19 cellular contexts compared by ENCODE assay signal in genomic region chr12:8916154-8916553, GRCh38. TPM values are rescaled to one million over a fixed set of nuclear protein-coding genes. Genes with fewer than 3 reads are reported as not detected.
DNase-seq lines count a peak whose midpoint lies in the region; ATAC-seq, FAIRE-seq and TF ChIP-seq lines count a peak whose summit lies in the region.
"Had no signal": no experiment of that assay in that cellular context is flagged by ENCODE, and none has a peak within 500 bp of the region (broad histone marks: within the 10 kb centered on the region; RNA-seq: fewer than 3 reads in every experiment).

No MANE protein-coding gene starts in this region.

- no peak overlapping the region for H2AFZ ChIP-seq in astrocyte (ENCODE audit: low read depth, low read length)

- H3K4me3 ChIP-seq in BLaER1 (no peak overlapping the region; the same call in 1 of the 2 replicates), HEK293 (ENCODE audit: low read depth, low read length) (no peak overlapping the region), astrocyte (ENCODE audit: insufficient read depth, low read depth, low read length) (no peak overlapping the region), iPS-15b (ENCODE audit: low read depth, low read length) (peak overlapping the region; percentile 98)

- TF ChIP-seq CTCF in HEK293 (tag by site-specific recombination; IDR thresholded peaks at IDR 0.05) (no peak), astrocyte (IDR thresholded peaks at IDR 0.05; ENCODE audit: insufficient read depth, low read depth, low read length) (no peak)

- no peak for FAIRE-seq in astrocyte (lab: Jason Lieb, UNC)

- H4K20me1 ChIP-seq in BLaER1, result no peaks in the 10 kb centered on the region
- peaks cover 6% of the 10 kb centered on the region for H4K20me1 ChIP-seq in astrocyte (ENCODE audit: insufficient read depth, low read length)

- H3K27me3 ChIP-seq in BLaER1 (no peaks in the 10 kb centered on the region), astrocyte (ENCODE audit: insufficient read depth, low read length) (no peaks in the 10 kb centered on the region), iPS-15b (ENCODE audit: control insufficient read depth, insufficient read depth, low read length) (no peaks in the 10 kb centered on the region)

- H3K9me3 ChIP-seq in BLaER1 (no peaks in the 10 kb centered on the region), HEK293 (ENCODE audit: control insufficient read depth, insufficient read depth, low read depth, low read length) (no peaks in the 10 kb centered on the region), astrocyte (ENCODE audit: insufficient read depth, low read depth, low read length) (no peaks in the 10 kb centered on the region), iPS-15b (ENCODE audit: control insufficient read depth, insufficient read depth, low read length) (no peaks in the 10 kb centered on the region)

- H3K9ac ChIP-seq in BLaER1, result no peak overlapping the region
- peak overlapping the region; percentile 72 for H3K9ac ChIP-seq in astrocyte (ENCODE audit: low read length)
- H3K9ac ChIP-seq in iPS-15b (ENCODE audit: low read depth, low read length), result peak overlapping the region; percentile 88

- CTCF ChIA-PET in HEK293 (lab: Yijun Ruan, JAX), result interaction anchor here (1.0 to 5.1 kb wide), 3 partner anchors 26 to 134 kb away, joined by 3 to 21 read pairs (median 8); no protein-coding TSS in a partner anchor

- no peak overlapping the region for H3K4me3 Mint-ChIP-seq in astrocyte (ENCODE audit: unreplicated experiment)
- H3K4me3 Mint-ChIP-seq in activated T-helper 17 cell treated with anti-CD3 and anti-CD28 coated beads, Interleukin-2, amount 50 U/mL, for 72 hours, result no peak overlapping the region
- H3K4me3 Mint-ChIP-seq: activated B cell treated with CpG ODN at 0.5 μM for 24 hours; activated naive CD8-positive, alpha-beta T cell treated with anti-CD3 and anti-CD28 coated beads, Interleukin-2, amount 50 U/mL, for 24 hours had no signal

- peaks cover 15% of the 10 kb centered on the region for H3K4me1 Mint-ChIP-seq in astrocyte (ENCODE audit: low read depth, unreplicated experiment)
- H3K4me1 Mint-ChIP-seq in activated T-helper 17 cell treated with anti-CD3 and anti-CD28 coated beads, Interleukin-2, amount 50 U/mL, for 72 hours, result peaks cover 7% of the 10 kb centered on the region

- POLR2A ChIA-PET in HEK293 (lab: Yijun Ruan, JAX), result interaction anchor here (2.7 kb wide), 1 partner anchor 33 kb away, joined by 21 read pairs; the partner anchor contains the start of gene M6PR

- H3K36me3 ChIP-seq in BLaER1 (peaks cover 32% of the 10 kb centered on the region), HEK293 (ENCODE audit: control insufficient read depth in 2 of 2, insufficient read depth in 1 of 2, low read length in 2 of 2) (peaks cover 17 to 22% of the 10 kb centered on the region in 2 experiments), astrocyte (ENCODE audit: insufficient read depth, low read length) (no peaks in the 10 kb centered on the region), iPS-15b (ENCODE audit: control insufficient read depth, insufficient read depth, low read length) (peaks cover 23% of the 10 kb centered on the region)

- no peak overlapping the region for H3K27ac Mint-ChIP-seq in astrocyte (ENCODE audit: unreplicated experiment)
- H3K27ac Mint-ChIP-seq in activated T-helper 17 cell treated with anti-CD3 and anti-CD28 coated beads, Interleukin-2, amount 50 U/mL, for 72 hours, result no peak overlapping the region
- H3K27ac Mint-ChIP-seq: activated B cell treated with CpG ODN at 0.5 μM for 24 hours; activated naive CD8-positive, alpha-beta T cell treated with anti-CD3 and anti-CD28 coated beads, Interleukin-2, amount 50 U/mL, for 24 hours had no signal

- peaks cover 8% of the 10 kb centered on the region for H3K36me3 Mint-ChIP-seq in astrocyte (ENCODE audit: low read depth, unreplicated experiment)
- H3K36me3 Mint-ChIP-seq in activated T-helper 17 cell treated with anti-CD3 and anti-CD28 coated beads, Interleukin-2, amount 50 U/mL, for 72 hours (ENCODE audit: low read depth), result peaks cover 13% of the 10 kb centered on the region

- no peak for DNase-seq in astrocyte (ENCODE audit: low read depth)
- DNase-seq in NCI-H526 treated with DMSO at 0.1 percent for 48 hours (lab: John Stamatoyannopoulos, UW), result no peak
- no peak for DNase-seq in activated CD8-positive, alpha-beta memory T cell treated with anti-CD3 and anti-CD28 coated beads for 24 hours
- no peak for DNase-seq in Ammon's horn (ENCODE audit: low spot score)
- DNase-seq: activated B cell treated with CpG ODN at 0.5 μM for 24 hours; activated naive CD8-positive, alpha-beta T cell treated with anti-CD3 and anti-CD28 coated beads, Interleukin-2, amount 50 U/mL, for 24 hours; effector CD8-positive, alpha-beta T cell; HCEC 1CT; left cardiac atrium; NCI-H187 treated with DMSO at 0.1 percent for 48 hours; NK-92 treated with Interleukin-12 subunit alpha and Interleukin-12 subunit beta, amount 100 ng/mL, for 24 hours; nucleus accumbens; stimulated activated CD4-positive, alpha-beta T cell treated with anti-CD3 and anti-CD28 coated beads, Interleukin-1b, Interleukin-23, amount 100 ng/mL, for 48 hours; T-helper 2 cell had no signal

- H3K27me3 Mint-ChIP-seq in astrocyte (ENCODE audit: low read depth, unreplicated experiment), result no peaks in the 10 kb centered on the region
- H3K27me3 Mint-ChIP-seq in activated T-helper 17 cell treated with anti-CD3 and anti-CD28 coated beads, Interleukin-2, amount 50 U/mL, for 72 hours, result no peaks in the 10 kb centered on the region
- H3K27me3 Mint-ChIP-seq: activated B cell treated with CpG ODN at 0.5 μM for 24 hours; activated naive CD8-positive, alpha-beta T cell treated with anti-CD3 and anti-CD28 coated beads, Interleukin-2, amount 50 U/mL, for 24 hours had no signal

- H3K4me1 ChIP-seq in BLaER1 (peaks cover 44% of the 10 kb centered on the region), HEK293 (ENCODE audit: control insufficient read depth, insufficient read depth, low read length) (peaks cover 13% of the 10 kb centered on the region), astrocyte (ENCODE audit: insufficient read depth, low read length) (peaks cover 11% of the 10 kb centered on the region), iPS-15b (ENCODE audit: control insufficient read depth, insufficient read depth, low read length) (peaks cover 16% of the 10 kb centered on the region)

- peaks cover 30% of the 10 kb centered on the region for H3K79me2 ChIP-seq in astrocyte (ENCODE audit: insufficient read depth, low read length)

- ATAC-seq in activated T-helper 17 cell treated with anti-CD3 and anti-CD28 coated beads, Interleukin-2, amount 50 U/mL, for 72 hours (replicated peaks), result no peak
- ATAC-seq: activated naive CD8-positive, alpha-beta T cell treated with anti-CD3 and anti-CD28 coated beads, Interleukin-2, amount 50 U/mL, for 24 hours; left cardiac atrium; sciatic nerve had no signal

- H3K27ac ChIP-seq in BLaER1 (no peak overlapping the region), HEK293 (ENCODE audit: extremely low read depth, low read depth, low read length) (no peak overlapping the region), astrocyte (ENCODE audit: low read depth, low read length) (no peak overlapping the region)

- H3K4me2 ChIP-seq in BLaER1, result peak overlapping the region; percentile 86
- H3K4me2 ChIP-seq in astrocyte (ENCODE audit: low read length), result peak overlapping the region; percentile 93

- no peaks in the 10 kb centered on the region for H3K9me3 Mint-ChIP-seq in astrocyte (ENCODE audit: unreplicated experiment)
- H3K9me3 Mint-ChIP-seq in activated T-helper 17 cell treated with anti-CD3 and anti-CD28 coated beads, Interleukin-2, amount 50 U/mL, for 72 hours, result no peaks in the 10 kb centered on the region
- H3K9me3 Mint-ChIP-seq: activated B cell treated with CpG ODN at 0.5 μM for 24 hours; activated naive CD8-positive, alpha-beta T cell treated with anti-CD3 and anti-CD28 coated beads, Interleukin-2, amount 50 U/mL, for 24 hours had no signal

TF ChIP-seq in HEK293, 187 proteins besides CTCF, POLR2A, EP300 and RAD21:
- TF ChIP-seq ZNF169 (tag by site-specific recombination; IDR thresholded peaks at IDR 0.05), result no peak
- no peak for TF ChIP-seq HOXA7 (CRISPR knock-in tag; IDR thresholded peaks at IDR 0.05; ENCODE audit: borderline replicate concordance)
- TF ChIP-seq ZNF394 (tag by site-specific recombination; IDR thresholded peaks at IDR 0.05; ENCODE audit: borderline replicate concordance), result no peak
- TF ChIP-seq, protein P1, sequence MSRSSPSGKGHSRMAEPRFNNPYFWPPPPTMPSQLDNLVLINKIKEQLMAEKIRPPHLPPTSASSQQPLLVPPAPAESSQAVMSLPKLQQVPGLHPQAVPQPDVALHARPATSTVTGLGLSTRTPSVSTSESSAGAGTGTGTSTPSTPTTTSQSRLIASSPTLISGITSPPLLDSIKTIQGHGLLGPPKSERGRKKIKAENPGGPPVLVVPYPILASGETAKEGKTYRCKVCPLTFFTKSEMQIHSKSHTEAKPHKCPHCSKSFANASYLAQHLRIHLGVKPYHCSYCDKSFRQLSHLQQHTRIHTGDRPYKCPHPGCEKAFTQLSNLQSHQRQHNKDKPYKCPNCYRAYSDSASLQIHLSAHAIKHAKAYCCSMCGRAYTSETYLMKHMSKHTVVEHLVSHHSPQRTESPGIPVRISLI (tag by site-specific recombination; IDR thresholded peaks at IDR 0.05), result no peak
- peak; percentile 54 for TF ChIP-seq PRDM6 (tag by site-specific recombination; IDR thresholded peaks at IDR 0.05)

RNA-seq across cellular contexts. Expression of gene PHC1, which starts 1.8 kb away (rescaled TPM):
- total RNA-seq in astrocyte, result 34.7 and 35.4 TPM in 2 replicates
- total RNA-seq in activated T-helper 17 cell treated with anti-CD3 and anti-CD28 coated beads, Interleukin-2, amount 50 U/mL, for 72 hours, result 10 to 100 TPM; 13.0 to 17.0 TPM

RNA-seq across cellular contexts. Expression of gene M6PR, which starts 33.3 kb away (rescaled TPM):
- 159 and 166 TPM in 2 replicates for total RNA-seq in astrocyte
- total RNA-seq in activated T-helper 17 cell treated with anti-CD3 and anti-CD28 coated beads, Interleukin-2, amount 50 U/mL, for 72 hours, result 100 to 1,000 TPM; 144 to 199 TPM
